ENCODE assay signal across 1 cellular context in genomic region chr2:96869824-96870630, GRCh38.
A peak's percentile ranks its signal among the peaks of the same experiment; 100 is the strongest.
TF ChIP-seq lines count a peak whose summit lies in the region.

Gene SEMA4C (minus strand): TSS chr2:96870080. CDS start chr2:96867886, 2,194 bp downstream.

TF ChIP-seq in HEK293, 187 proteins besides CTCF, POLR2A, EP300 and RAD21 (continued from another document):
- no peak for TF ChIP-seq ZBTB10 (tag by site-specific recombination; IDR thresholded peaks at IDR 0.05)
- TF ChIP-seq ZFHX2 (tag by site-specific recombination; conservative IDR thresholded peaks at IDR 0.05): peak; percentile 33; the same call in 1 of the 2 replicates
- TF ChIP-seq ZNF548 (tag by site-specific recombination; IDR thresholded peaks at IDR 0.05): no peak
- no peak for TF ChIP-seq ZNF768 (tag by site-specific recombination; IDR thresholded peaks at IDR 0.05)
- no peak for TF ChIP-seq ZNF544 (tag by site-specific recombination; IDR thresholded peaks at IDR 0.05)
- TF ChIP-seq ZNF629 (tag by site-specific recombination; IDR thresholded peaks at IDR 0.05): 0 out of 2 replicates have a peak, but pooled peaks have one; percentile 33
- peak; percentile 27; the same call in 1 of the 2 replicates for TF ChIP-seq PATZ1 (tag by site-specific recombination; IDR thresholded peaks at IDR 0.05)
- TF ChIP-seq ZIC2 (tag by site-specific recombination; IDR thresholded peaks at IDR 0.05): peak; percentile 55; the same call in 1 of the 2 replicates
- no peak for TF ChIP-seq BCL11A (tag by site-specific recombination; IDR thresholded peaks at IDR 0.05; ENCODE audit: low read depth)
- no peak for TF ChIP-seq PBX3 (CRISPR knock-in tag; IDR thresholded peaks at IDR 0.05)
- peak; percentile 63 for TF ChIP-seq ZBTB8A (tag by site-specific recombination; IDR thresholded peaks at IDR 0.05)
- peak; percentile 61 for TF ChIP-seq SP3 (tag by site-specific recombination; IDR thresholded peaks at IDR 0.05)
- no peak for TF ChIP-seq ZNF202 (tag by site-specific recombination; IDR thresholded peaks at IDR 0.05; ENCODE audit: borderline replicate concordance)
- TF ChIP-seq ZNF639 (tag by site-specific recombination; IDR thresholded peaks at IDR 0.05): no peak
- no peak for TF ChIP-seq ZNF513 (tag by site-specific recombination; IDR thresholded peaks at IDR 0.05)
- no peak for TF ChIP-seq ZNF184 (tag by site-specific recombination; IDR thresholded peaks at IDR 0.05)
- no peak for TF ChIP-seq ZSCAN16 (tag by site-specific recombination; IDR thresholded peaks at IDR 0.05)
- TF ChIP-seq SP2 (tag by site-specific recombination; IDR thresholded peaks at IDR 0.05): 0 out of 2 replicates have a peak, but pooled peaks have one; percentile 20
- no peak for TF ChIP-seq ZNF658 (tag by site-specific recombination; IDR thresholded peaks at IDR 0.05)
- TF ChIP-seq ZNF398 (tag by site-specific recombination; IDR thresholded peaks at IDR 0.05): peak; percentile 72
